3 cellular contexts compared by ENCODE assay signal in the genomic region with DNA sequence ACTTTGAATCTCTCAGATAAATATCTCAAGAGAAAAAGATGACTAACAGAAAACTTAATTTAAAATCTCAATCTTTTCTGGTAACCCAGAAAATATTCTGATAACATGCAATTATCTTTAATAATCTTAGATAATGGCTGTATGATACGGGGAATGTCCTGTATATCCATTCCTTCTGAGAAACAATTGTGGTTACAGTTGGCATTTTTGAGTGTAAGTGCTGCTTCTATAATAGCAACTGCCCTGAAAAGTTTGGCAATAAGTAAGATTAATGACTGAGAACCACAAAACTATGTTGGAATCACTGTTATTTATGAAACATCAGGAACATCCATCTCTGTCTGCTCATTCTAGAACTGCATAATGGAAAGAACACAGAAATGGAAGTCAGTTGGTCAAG.
"Had no signal": no experiment of that assay in that cellular context is flagged by ENCODE, and none has a peak within 500 bp of the region (broad histone marks: within the 10 kb centered on the region; RNA-seq: fewer than 3 reads in every experiment).

No MANE protein-coding gene starts in this region.

- ATAC-seq: GM12878 had no signal

- H3K4me3 ChIP-seq: GM12878 had no signal

- DNase-seq: GDM1, GF-D8 had no signal
